Comparison of ENCODE assay signal across 9 cellular contexts in the genomic region with DNA sequence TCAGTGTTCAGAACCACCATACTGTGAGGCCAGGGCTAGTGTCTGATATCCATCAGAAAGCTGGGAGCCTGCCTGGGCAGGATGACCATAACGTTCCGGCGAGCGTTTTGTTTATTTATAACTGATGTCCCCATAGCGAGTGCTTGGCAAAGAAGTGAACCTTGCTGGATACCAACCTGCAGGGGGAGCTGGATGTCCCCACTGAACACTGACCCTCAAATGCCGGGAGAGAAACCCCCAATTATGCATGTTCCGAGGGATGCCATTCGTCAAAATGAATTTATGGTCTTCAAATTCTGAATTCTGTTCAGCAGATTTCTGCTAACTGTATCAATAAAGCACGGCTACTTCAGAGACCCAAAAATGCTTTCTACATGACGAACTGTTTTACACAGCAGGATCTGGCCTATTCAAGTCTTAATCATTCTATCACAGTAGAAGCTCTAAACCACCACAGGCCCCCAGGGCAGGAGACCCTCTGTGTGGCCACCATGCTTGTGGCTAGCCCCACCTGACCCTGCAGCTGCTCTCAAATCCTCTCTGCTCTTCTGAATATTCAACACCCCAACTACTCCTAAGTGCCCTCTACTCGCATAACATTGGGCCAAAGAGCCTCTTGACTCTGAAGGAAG. TPM values are rescaled to one million over a fixed set of nuclear protein-coding genes. Genes with fewer than 3 reads are reported as not detected.
DNase-seq lines count a peak whose midpoint lies in the region; ATAC-seq and TF ChIP-seq lines count a peak whose summit lies in the region.
"Had no signal": no experiment of that assay in that cellular context is flagged by ENCODE, and none has a peak within 500 bp of the region (broad histone marks: within the 10 kb centered on the region; RNA-seq: fewer than 3 reads in every experiment).

No MANE protein-coding gene starts in this region.

- H3K79me2 ChIP-seq in fibroblast of lung (ENCODE audit: control insufficient read depth, insufficient read depth, low read length), result no peaks in the 10 kb centered on the region

- H3K9me3 Mint-ChIP-seq in osteocyte (ENCODE audit: unreplicated experiment), result no peaks in the 10 kb centered on the region
- H3K9me3 Mint-ChIP-seq in activated T-cell treated with anti-CD3 and anti-CD28 coated beads, Interleukin-2, amount 50 U/mL, for 72 hours, result no peaks in the 10 kb centered on the region
- no peaks in the 10 kb centered on the region for H3K9me3 Mint-ChIP-seq in stimulated activated naive CD8-positive, alpha-beta T cell treated with anti-CD3 and anti-CD28 coated beads, Interleukin-15, amount 100 ng/mL, for 72 hours

- peaks cover under 1% of the 10 kb centered on the region for H3K36me3 Mint-ChIP-seq in osteocyte (ENCODE audit: unreplicated experiment)
- H3K36me3 Mint-ChIP-seq in activated T-cell treated with anti-CD3 and anti-CD28 coated beads, Interleukin-2, amount 50 U/mL, for 72 hours (ENCODE audit: insufficient read depth in 2 of 2), result peaks cover 2 to 6% of the 10 kb centered on the region in 2 donors

- TF ChIP-seq POLR2A in Peyer's patch (IDR thresholded peaks at IDR 0.05), result no peak

- H3K9ac ChIP-seq in fibroblast of lung (ENCODE audit: insufficient read depth, low read length), result no peak overlapping the region

- H3K27ac Mint-ChIP-seq in osteocyte (ENCODE audit: unreplicated experiment), result peak overlapping the region; percentile 89
- no peak overlapping the region for H3K27ac Mint-ChIP-seq in activated T-cell treated with anti-CD3 and anti-CD28 coated beads, Interleukin-2, amount 50 U/mL, for 72 hours
- H3K27ac Mint-ChIP-seq in stimulated activated naive CD8-positive, alpha-beta T cell treated with anti-CD3 and anti-CD28 coated beads, Interleukin-15, amount 100 ng/mL, for 72 hours, result no peak overlapping the region

- no peak for ATAC-seq in HG03175 (IDR thresholded peaks at IDR 0.05; ENCODE audit: unreplicated experiment)
- no peak for ATAC-seq in activated T-cell treated with anti-CD3 and anti-CD28 coated beads, Interleukin-2, amount 50 U/mL, for 72 hours (replicated peaks in 1 of 2)
- ATAC-seq in stimulated activated naive CD8-positive, alpha-beta T cell treated with anti-CD3 and anti-CD28 coated beads, Interleukin-15, amount 100 ng/mL, for 72 hours, result no peak

- H3K27me3 Mint-ChIP-seq in osteocyte (ENCODE audit: unreplicated experiment), result no peaks in the 10 kb centered on the region
- no peaks in the 10 kb centered on the region for H3K27me3 Mint-ChIP-seq in activated T-cell treated with anti-CD3 and anti-CD28 coated beads, Interleukin-2, amount 50 U/mL, for 72 hours (ENCODE audit: low read depth)
- H3K27me3 Mint-ChIP-seq in stimulated activated naive CD8-positive, alpha-beta T cell treated with anti-CD3 and anti-CD28 coated beads, Interleukin-15, amount 100 ng/mL, for 72 hours, result no peaks in the 10 kb centered on the region

- DNase-seq in GM13976 (ENCODE audit: low spot score) (peak; percentile 30), Peyer's patch (peak in 2 of 3 donors; percentile 28 to 69), fibroblast of lung (ENCODE audit: low read depth in 2 of 2) (peak; percentile 79 to 91), osteocyte (ENCODE audit: extremely low spot score, unreplicated experiment) (no peak)
- DNase-seq in central memory CD4-positive, alpha-beta T cell, result no peak
- DNase-seq in activated T-cell treated with anti-CD3 and anti-CD28 coated beads, Interleukin-2, amount 50 U/mL, for 72 hours, result no peak
- no peak for DNase-seq in stimulated activated naive CD8-positive, alpha-beta T cell treated with anti-CD3 and anti-CD28 coated beads, Interleukin-15, amount 100 ng/mL, for 72 hours

- peaks cover 12% of the 10 kb centered on the region for H3K4me1 Mint-ChIP-seq in osteocyte (ENCODE audit: unreplicated experiment)
- no peaks in the 10 kb centered on the region for H3K4me1 Mint-ChIP-seq in activated T-cell treated with anti-CD3 and anti-CD28 coated beads, Interleukin-2, amount 50 U/mL, for 72 hours (ENCODE audit: low read depth)
- H3K4me1 Mint-ChIP-seq in stimulated activated naive CD8-positive, alpha-beta T cell treated with anti-CD3 and anti-CD28 coated beads, Interleukin-15, amount 100 ng/mL, for 72 hours, result no peaks in the 10 kb centered on the region

- H3K9me3 ChIP-seq in Peyer's patch (no peaks in the 10 kb centered on the region), fibroblast of lung (ENCODE audit: control insufficient read depth, insufficient read depth, low read depth, low read length) (no peaks in the 10 kb centered on the region)

- H3K4me1 ChIP-seq in Peyer's patch (peaks cover 0 to 30% (median 0%) of the 10 kb centered on the region in 4 donors), fibroblast of lung (ENCODE audit: control insufficient read depth, extremely low read depth, insufficient read depth, low read length) (peaks cover 6% of the 10 kb centered on the region)

- in situ Hi-C loops in GM13976 (cut with MboI; ENCODE audit: low sequenced_read_pairs, unreplicated experiment), result no loop called here

- H3K36me3 ChIP-seq in Peyer's patch (peaks cover 0 to 29% (median 0%) of the 10 kb centered on the region in 3 donors), fibroblast of lung (ENCODE audit: control insufficient read depth, insufficient read depth, low read length) (peaks cover 7% of the 10 kb centered on the region)

- peak overlapping the region; percentile 84 for H3K4me2 ChIP-seq in fibroblast of lung (ENCODE audit: extremely low read depth, insufficient read depth, low read length)

- H3K4me3 Mint-ChIP-seq in osteocyte (ENCODE audit: unreplicated experiment), result peak overlapping the region; percentile 18
- H3K4me3 Mint-ChIP-seq in activated T-cell treated with anti-CD3 and anti-CD28 coated beads, Interleukin-2, amount 50 U/mL, for 72 hours, result no peak overlapping the region
- H3K4me3 Mint-ChIP-seq in stimulated activated naive CD8-positive, alpha-beta T cell treated with anti-CD3 and anti-CD28 coated beads, Interleukin-15, amount 100 ng/mL, for 72 hours, result no peak overlapping the region

- peak overlapping the region; percentile 17 to 68 (median 44) for H3K27ac ChIP-seq in Peyer's patch
- peak overlapping the region; percentile 81 for H3K27ac ChIP-seq in fibroblast of lung (ENCODE audit: insufficient read depth, low read length)

- TF ChIP-seq CTCF in GM13976 (IDR thresholded peaks at IDR 0.05; ENCODE audit: borderline replicate concordance, control extremely low read depth, extremely low read depth, insufficient read depth, missing control alignments) (peak; percentile 3), Peyer's patch (IDR thresholded peaks at IDR 0.05) (peak in 5 of 6 experiments; percentile 13 to 56 (median 50)), fibroblast of lung (conservative IDR thresholded peaks at IDR 0.05 in 1 of 2, IDR thresholded peaks at IDR 0.05 in 1 of 2; ENCODE audit: low read depth in 1 of 2, low read length in 2 of 2) (peak; percentile 75 to 89), osteocyte (IDR thresholded peaks at IDR 0.05) (peak; percentile 79)

- no peak overlapping the region for H3K4me3 ChIP-seq in Peyer's patch
- H3K4me3 ChIP-seq in fibroblast of lung (replicated peaks in 1 of 4; ENCODE audit: control extremely low read depth in 1 of 4, insufficient read depth in 1 of 4, low read depth in 3 of 4, low read length in 4 of 4), result no peak overlapping the region

- H4K20me1 ChIP-seq in fibroblast of lung (ENCODE audit: control insufficient read depth, extremely low read depth, insufficient read depth, low read length), result no peaks in the 10 kb centered on the region

- no peaks in the 10 kb centered on the region for H3K27me3 ChIP-seq in Peyer's patch
- H3K27me3 ChIP-seq in fibroblast of lung (ENCODE audit: control insufficient read depth, insufficient read depth, low read length), result no peaks in the 10 kb centered on the region

- peak overlapping the region; percentile 26 for H2AFZ ChIP-seq in fibroblast of lung (ENCODE audit: low read length)

RNA-seq across cellular contexts. Expression of a gene that starts 15.2 kb away (rescaled TPM):
- 100 to 1,000 TPM in 3 of 4 donors, 10 to 100 TPM in 1; 77.9 to 176 (median 146) TPM for total RNA-seq in Peyer's patch
- 25.1 and 31.1 TPM in 2 replicates for total RNA-seq in fibroblast of lung
- polyA plus RNA-seq in fibroblast of lung, result 42.7 and 66.7 TPM in 2 replicates
- 32.7 and 46.9 TPM in 2 replicates for polyA plus RNA-seq in fibroblast of lung (2012)
- 122 and 302 TPM in 2 replicates for polyA minus RNA-seq in fibroblast of lung (ENCODE audit: low replicate concordance)
- total RNA-seq in osteocyte, result 74.5 and 96.2 TPM in 2 replicates
- total RNA-seq in activated T-cell treated with anti-CD3 and anti-CD28 coated beads, Interleukin-2, amount 50 U/mL, for 72 hours, result 10 to 100 TPM; 82.6 to 97.0 TPM

RNA-seq across cellular contexts. Expression of a gene that starts 23.8 kb away (rescaled TPM):
- total RNA-seq in Peyer's patch, result not detected
- not detected in 2 replicates for total RNA-seq in fibroblast of lung
- polyA plus RNA-seq in fibroblast of lung, result 0.12 TPM in 1 of 2 replicates, not detected in the other
- polyA plus RNA-seq in fibroblast of lung (2012), result 0.17 TPM in 1 of 2 replicates, not detected in the other
- polyA minus RNA-seq in fibroblast of lung (ENCODE audit: low replicate concordance), result not detected in 2 replicates
- not detected in 2 replicates for total RNA-seq in osteocyte
- total RNA-seq in activated T-cell treated with anti-CD3 and anti-CD28 coated beads, Interleukin-2, amount 50 U/mL, for 72 hours, result not detected
- total RNA-seq: activated CD8-positive, alpha-beta memory T cell treated with anti-CD3 and anti-CD28 coated beads for 36 hours had no signal

RNA-seq across cellular contexts. Expression of a gene that starts 23.8 kb away (rescaled TPM):
- total RNA-seq in Peyer's patch (10 to 100 TPM; 43.4 to 80.5 (median 68.5) TPM), fibroblast of lung (49.8 and 52.8 TPM in 2 replicates), osteocyte (44.6 and 46.3 TPM in 2 replicates)
- 27.2 and 30.8 TPM in 2 replicates for polyA plus RNA-seq in fibroblast of lung
- 34.3 and 34.9 TPM in 2 replicates for polyA plus RNA-seq in fibroblast of lung (2012)
- polyA minus RNA-seq in fibroblast of lung (ENCODE audit: low replicate concordance), result 43.5 and 67.0 TPM in 2 replicates
- 10 to 100 TPM; 12.2 to 14.7 TPM for total RNA-seq in activated T-cell treated with anti-CD3 and anti-CD28 coated beads, Interleukin-2, amount 50 U/mL, for 72 hours

RNA-seq across cellular contexts. Expression of a gene that starts 58.4 kb away (rescaled TPM):
- total RNA-seq in Peyer's patch, result 10 to 100 TPM; 65.2 to 87.9 (median 73.7) TPM
- 55.2 and 55.5 TPM in 2 replicates for total RNA-seq in fibroblast of lung
- 66.9 and 107 TPM in 2 replicates for polyA plus RNA-seq in fibroblast of lung
- polyA plus RNA-seq in fibroblast of lung (2012), result 83.3 and 134 TPM in 2 replicates
- polyA minus RNA-seq in fibroblast of lung (ENCODE audit: low replicate concordance), result 181 and 235 TPM in 2 replicates
- 96.9 and 104 TPM in 2 replicates for total RNA-seq in osteocyte
- total RNA-seq in activated T-cell treated with anti-CD3 and anti-CD28 coated beads, Interleukin-2, amount 50 U/mL, for 72 hours, result 100 to 1,000 TPM in 1 of 2 donors, 10 to 100 TPM in 1; 95.5 to 103 TPM

Comparison
In these comparisons a context has a peak if more than half of its experiments do, and no peak if none do; other contexts are left out.
1. DNase-seq: peak in GM13976 (single experiment), Peyer's patch (2 of 3) and fibroblast of lung (2 of 2); none in osteocyte (single experiment), central memory CD4-positive, alpha-beta T cell (single experiment), activated T-cell treated with anti-CD3 and anti-CD28 coated beads, Interleukin-2, amount 50 U/mL, for 72 hours (0 of 2) and stimulated activated naive CD8-positive, alpha-beta T cell treated with anti-CD3 and anti-CD28 coated beads, Interleukin-15, amount 100 ng/mL, for 72 hours (0 of 2).
2. CTCF ChIP-seq: peak in every context shown above with its lines; median percentile 82 in fibroblast of lung; 79 in osteocyte; 50 in Peyer's patch; 3 in GM13976.